In genomic region chr7:158655931-158656441, GRCh38 we compare ENCODE assay signal across 9 cellular contexts. TPM values are rescaled to one million over a fixed set of nuclear protein-coding genes. Genes with fewer than 3 reads are reported as not detected.
DNase-seq lines count a peak whose midpoint lies in the region; ATAC-seq and TF ChIP-seq lines count a peak whose summit lies in the region.
"Had no signal": no experiment of that assay in that cellular context is flagged by ENCODE, and none has a peak within 500 bp of the region (broad histone marks: within the 10 kb centered on the region; RNA-seq: fewer than 3 reads in every experiment).

No MANE protein-coding gene starts in this region.

- ATAC-seq in GM19023 (IDR thresholded peaks at IDR 0.05; ENCODE audit: unreplicated experiment): peak; percentile 96
- ATAC-seq in HG02642 (IDR thresholded peaks at IDR 0.05; ENCODE audit: poor library complexity, unreplicated experiment): peak; percentile 95
- ATAC-seq in T-cell (replicated peaks in 1 of 4): peak; percentile 40 to 73 (median 68)

- H3K36me3 ChIP-seq in OCI-LY7 (ENCODE audit: insufficient read depth, low read length) (peaks cover 93% of the 10 kb centered on the region), WERI-Rb-1 (peaks cover 78% of the 10 kb centered on the region)
- H3K36me3 ChIP-seq: uterus had no signal

- TF ChIP-seq CTCF in OCI-LY7 (conservative IDR thresholded peaks at IDR 0.05; ENCODE audit: low read length) (no peak), WERI-Rb-1 (IDR thresholded peaks at IDR 0.05; ENCODE audit: low read depth, low read length) (no peak)

- no peaks in the 10 kb centered on the region for H3K9me3 Mint-ChIP-seq in T-cell

- H3K9me3 ChIP-seq in OCI-LY7 (ENCODE audit: low read length): no peaks in the 10 kb centered on the region
- no peaks in the 10 kb centered on the region for H3K9me3 ChIP-seq in WERI-Rb-1 (ENCODE audit: severe bottlenecking)
- H3K9me3 ChIP-seq: uterus had no signal

- POLR2A ChIA-PET in T-cell (lab: Charles Lee): interaction anchor here in 1 of 2 donors (0.5 kb wide), 1 partner anchor 167 kb away, joined by 3 read pairs; no protein-coding TSS in a partner anchor
- POLR2A ChIA-PET in OCI-LY7 (lab: Charles Lee): no interaction called here

- no peaks in the 10 kb centered on the region for H3K4me1 ChIP-seq in OCI-LY7 (ENCODE audit: insufficient read depth, low read length, poor library complexity, severe bottlenecking)
- H3K4me1 ChIP-seq: uterus had no signal

- no peak overlapping the region for H3K27ac ChIP-seq in OCI-LY7 (ENCODE audit: low read depth, low read length, poor library complexity, severe bottlenecking)
- no peak overlapping the region for H3K27ac ChIP-seq in WERI-Rb-1
- H3K27ac ChIP-seq: uterus had no signal

- CTCF ChIA-PET in T-cell (lab: Charles Lee) (no interaction called here), OCI-LY7 (lab: Charles Lee; ENCODE audit: unreplicated experiment) (no interaction called here)

- no peaks in the 10 kb centered on the region for H3K27me3 ChIP-seq in WERI-Rb-1 (ENCODE audit: insufficient read depth, low read depth, severe bottlenecking)
- H3K27me3 ChIP-seq: uterus had no signal

- peaks cover 0 to 13% (median 6%) of the 10 kb centered on the region in 3 donors for H3K4me1 Mint-ChIP-seq in T-cell

- H2AFZ ChIP-seq in OCI-LY7 (ENCODE audit: low read length): no peak overlapping the region

- H3K27me3 Mint-ChIP-seq in T-cell: no peaks in the 10 kb centered on the region

- H3K4me2 ChIP-seq in OCI-LY7 (ENCODE audit: low read length): no peak overlapping the region

- DNase-seq in T-cell (no peak), anterior cingulate cortex (lab: John Stamatoyannopoulos, UW) (no peak), OCI-LY7 (ENCODE audit: low spot score) (no peak), AML-193 (lab: John Stamatoyannopoulos, UW) (no peak), WERI-Rb-1 (no peak)
- DNase-seq in stimulated activated CD4-positive, alpha-beta T cell treated with anti-CD3 and anti-CD28 coated beads, Interleukin-15, amount 100 ng/mL, for 24 hours: peak; percentile 79
- DNase-seq: uterus had no signal

- no peaks in the 10 kb centered on the region for H3K79me2 ChIP-seq in OCI-LY7 (ENCODE audit: insufficient read depth, low read depth, low read length)

- BruUV-seq in OCI-LY7 (replicated peaks; lab: Mats Ljungman, UMichigan): no TSS peak

- H4K20me1 ChIP-seq in OCI-LY7 (ENCODE audit: insufficient read depth, low read length): no peaks in the 10 kb centered on the region

- intact Hi-C loops in OCI-LY7 (cut with micrococcal nuclease; ENCODE audit: unreplicated experiment): no loop called here

- peaks cover 37% of the 10 kb centered on the region for H3K36me3 Mint-ChIP-seq in T-cell

- H3K27ac Mint-ChIP-seq in T-cell: peak overlapping the region; percentile 53 to 65

- H3K4me3 Mint-ChIP-seq in T-cell: no peak overlapping the region

- no peaks in the 10 kb centered on the region for H3K9me2 ChIP-seq in OCI-LY7 (ENCODE audit: insufficient read depth, low read length)

- no peak overlapping the region for H3K4me3 ChIP-seq in OCI-LY7 (ENCODE audit: low read depth, low read length, poor library complexity, severe bottlenecking)
- no peak overlapping the region for H3K4me3 ChIP-seq in WERI-Rb-1 (ENCODE audit: low read depth, low read length)
- H3K4me3 ChIP-seq: uterus had no signal

RNA-seq across cellular contexts. Expression of gene NCAPG2, which starts 48.6 kb away (rescaled TPM):
- 10 to 100 TPM in 3 of 5 donors, 1 to 10 TPM in 2; 6.2 to 14.7 (median 11.9) TPM for total RNA-seq in T-cell
- 61.8 and 67.9 TPM in 2 replicates for total RNA-seq in OCI-LY7 (2014; rRNA removed; shearing (Covaris generic))
- total RNA-seq in OCI-LY7 (2022): 111 and 122 TPM in 2 replicates
